ENCODE assay signal across 2 cellular contexts in the genomic region with DNA sequence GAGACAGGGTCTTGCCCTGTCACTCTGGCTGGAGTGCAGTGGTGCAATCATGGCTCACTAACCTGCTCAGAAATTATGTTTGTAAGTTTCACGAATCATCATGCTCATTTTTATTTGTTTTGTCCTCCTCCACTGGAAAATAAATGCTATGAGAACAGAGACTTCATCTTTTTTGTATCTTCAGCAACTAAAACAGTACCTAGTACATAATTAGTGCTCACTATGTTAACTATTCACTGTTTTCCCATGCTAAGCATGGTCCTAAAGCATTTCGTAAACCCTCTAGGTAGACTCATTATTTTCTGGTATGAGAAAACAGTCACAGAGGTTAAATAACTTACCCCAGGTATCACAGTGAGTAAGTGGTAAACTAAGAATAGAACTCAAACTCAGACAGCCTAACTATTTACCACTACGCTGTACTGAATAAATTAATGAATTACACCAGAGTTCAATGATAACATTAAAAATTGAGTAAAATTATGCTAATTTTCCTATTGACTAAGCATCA.
TF ChIP-seq lines count a peak whose summit lies in the region.

No MANE protein-coding gene starts in this region.

TF ChIP-seq in HepG2, 621 proteins besides CTCF, POLR2A, EP300 and RAD21 (continued from another document):
- no peak for TF ChIP-seq ZBTB46 (CRISPR knock-in tag; IDR thresholded peaks at IDR 0.05; ENCODE audit: borderline replicate concordance)
- TF ChIP-seq ZNF292 (CRISPR knock-in tag; IDR thresholded peaks at IDR 0.05; ENCODE audit: borderline replicate concordance, low read depth): no peak
- peak; percentile 100 for TF ChIP-seq ZNF205 (CRISPR knock-in tag; IDR thresholded peaks at IDR 0.05)
- TF ChIP-seq FOXK1 (CRISPR knock-in tag; IDR thresholded peaks at IDR 0.05; ENCODE audit: borderline replicate concordance, low read depth): no peak

TF ChIP-seq in WTC11, 78 proteins besides CTCF, POLR2A, EP300 and RAD21:
- TF ChIP-seq, protein P1, sequence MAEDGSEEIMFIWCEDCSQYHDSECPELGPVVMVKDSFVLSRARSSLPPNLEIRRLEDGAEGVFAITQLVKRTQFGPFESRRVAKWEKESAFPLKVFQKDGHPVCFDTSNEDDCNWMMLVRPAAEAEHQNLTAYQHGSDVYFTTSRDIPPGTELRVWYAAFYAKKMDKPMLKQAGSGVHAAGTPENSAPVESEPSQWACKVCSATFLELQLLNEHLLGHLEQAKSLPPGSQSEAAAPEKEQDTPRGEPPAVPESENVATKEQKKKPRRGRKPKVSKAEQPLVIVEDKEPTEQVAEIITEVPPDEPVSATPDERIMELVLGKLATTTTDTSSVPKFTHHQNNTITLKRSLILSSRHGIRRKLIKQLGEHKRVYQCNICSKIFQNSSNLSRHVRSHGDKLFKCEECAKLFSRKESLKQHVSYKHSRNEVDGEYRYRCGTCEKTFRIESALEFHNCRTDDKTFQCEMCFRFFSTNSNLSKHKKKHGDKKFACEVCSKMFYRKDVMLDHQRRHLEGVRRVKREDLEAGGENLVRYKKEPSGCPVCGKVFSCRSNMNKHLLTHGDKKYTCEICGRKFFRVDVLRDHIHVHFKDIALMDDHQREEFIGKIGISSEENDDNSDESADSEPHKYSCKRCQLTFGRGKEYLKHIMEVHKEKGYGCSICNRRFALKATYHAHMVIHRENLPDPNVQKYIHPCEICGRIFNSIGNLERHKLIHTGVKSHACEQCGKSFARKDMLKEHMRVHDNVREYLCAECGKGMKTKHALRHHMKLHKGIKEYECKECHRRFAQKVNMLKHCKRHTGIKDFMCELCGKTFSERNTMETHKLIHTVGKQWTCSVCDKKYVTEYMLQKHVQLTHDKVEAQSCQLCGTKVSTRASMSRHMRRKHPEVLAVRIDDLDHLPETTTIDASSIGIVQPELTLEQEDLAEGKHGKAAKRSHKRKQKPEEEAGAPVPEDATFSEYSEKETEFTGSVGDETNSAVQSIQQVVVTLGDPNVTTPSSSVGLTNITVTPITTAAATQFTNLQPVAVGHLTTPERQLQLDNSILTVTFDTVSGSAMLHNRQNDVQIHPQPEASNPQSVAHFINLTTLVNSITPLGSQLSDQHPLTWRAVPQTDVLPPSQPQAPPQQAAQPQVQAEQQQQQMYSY (CRISPR knock-in tag; IDR thresholded peaks at IDR 0.05): no peak
- TF ChIP-seq FOXK1 (CRISPR knock-in tag; IDR thresholded peaks at IDR 0.05) (no peak), AR (CRISPR knock-in tag; IDR thresholded peaks at IDR 0.05) (no peak), ZNF671 (CRISPR knock-in tag; IDR thresholded peaks at IDR 0.05) (no peak), NR1H2 (CRISPR knock-in tag; IDR thresholded peaks at IDR 0.05) (no peak), SMAD3 (CRISPR knock-in tag; IDR thresholded peaks at IDR 0.05; ENCODE audit: borderline replicate concordance) (no peak), MLX (CRISPR knock-in tag; IDR thresholded peaks at IDR 0.05) (no peak), ZNF121 (CRISPR knock-in tag; IDR thresholded peaks at IDR 0.05) (no peak)
